ENCODE assay signal across 27 cellular contexts in genomic region chr4:161148051-161148450, GRCh38.
"Had no signal": no experiment of that assay in that cellular context is flagged by ENCODE, and none has a peak within 500 bp of the region (broad histone marks: within the 10 kb centered on the region; RNA-seq: fewer than 3 reads in every experiment).

No MANE protein-coding gene starts in this region.

- H3K4me3 Mint-ChIP-seq: activated CD8-positive, alpha-beta T cell treated with anti-CD3 and anti-CD28 coated beads, Interleukin-2, amount 10 ng/mL, durations not matched to agents 7 days and 5 days; activated naive CD8-positive, alpha-beta T cell treated with anti-CD3 and anti-CD28 coated beads, Interleukin-2, amount 10 ng/mL, durations not matched to agents 7 days and 5 days; T-helper 17 cell; WTC11 had no signal

- H3K4me3 ChIP-seq: adrenal gland, breast epithelium, PC-9 had no signal

- H3K36me3 ChIP-seq: adrenal gland, breast epithelium had no signal

- H3K27me3 Mint-ChIP-seq: activated naive CD8-positive, alpha-beta T cell treated with anti-CD3 and anti-CD28 coated beads, Interleukin-2, amount 10 ng/mL, durations not matched to agents 7 days and 5 days; T-helper 17 cell had no signal

- ATAC-seq: activated CD8-positive, alpha-beta T cell treated with anti-CD3 and anti-CD28 coated beads, Interleukin-2, amount 10 ng/mL, durations not matched to agents 7 days and 5 days; T-helper 17 cell; WTC11 had no signal

- H2AFZ ChIP-seq: PC-9 had no signal

- H3K4me1 Mint-ChIP-seq: activated naive CD8-positive, alpha-beta T cell treated with anti-CD3 and anti-CD28 coated beads, Interleukin-2, amount 10 ng/mL, durations not matched to agents 7 days and 5 days; T-helper 17 cell; WTC11 had no signal

- H3K4me1 ChIP-seq: adrenal gland, breast epithelium had no signal

- DNase-seq: activated CD4-positive, alpha-beta T cell treated with anti-CD3 and anti-CD28 coated beads for 48 hours; activated CD4-positive, alpha-beta T cell treated with anti-CD3 and anti-CD28 coated beads, Interleukin-2, amount 50 U/mL, for 4 hours; activated CD4-positive, CD25-positive, alpha-beta regulatory T cell treated with anti-CD3 and anti-CD28 coated beads, Interleukin-2, amount 50 U/mL, for 72 hours; activated CD8-positive, alpha-beta memory T cell treated with anti-CD3 and anti-CD28 coated beads, Interleukin-2, amount 50 U/mL, for 48 hours; activated CD8-positive, alpha-beta T cell treated with anti-CD3 and anti-CD28 coated beads, Interleukin-2, amount 10 ng/mL, durations not matched to agents 7 days and 5 days; activated naive CD4-positive, alpha-beta T cell treated with anti-CD3 and anti-CD28 coated beads, Interleukin-2, amount 50 U/mL, for 16 hours; activated naive CD8-positive, alpha-beta T cell treated with anti-CD3 and anti-CD28 coated beads, Interleukin-2, amount 10 ng/mL, durations not matched to agents 7 days and 5 days; activated T-cell treated with anti-CD3 and anti-CD28 coated beads, Interleukin-2, amount 50 U/mL, for 1 hour; adrenal gland; caudate nucleus; KG1; MV-4-11; NCI-H1092 treated with DMSO at 0.1 percent for 48 hours; NCI-H1417 treated with DMSO at 0.1 percent for 48 hours; NCI-H1694; NCI-H2029; NCI-H2107; NCI-H2171 treated with DMSO at 0.1 percent for 48 hours; NCI-H226; NCI-H510A; NCI-H526 treated with DMSO at 0.1 percent for 48 hours; PC-9; SIG-M5; T-helper 17 cell; T-helper 9 cell had no signal

- H3K9me3 ChIP-seq: adrenal gland, breast epithelium had no signal

- H3K27ac Mint-ChIP-seq: activated CD8-positive, alpha-beta T cell treated with anti-CD3 and anti-CD28 coated beads, Interleukin-2, amount 10 ng/mL, durations not matched to agents 7 days and 5 days; activated naive CD8-positive, alpha-beta T cell treated with anti-CD3 and anti-CD28 coated beads, Interleukin-2, amount 10 ng/mL, durations not matched to agents 7 days and 5 days; T-helper 17 cell; WTC11 had no signal

- H3K36me3 Mint-ChIP-seq: activated naive CD8-positive, alpha-beta T cell treated with anti-CD3 and anti-CD28 coated beads, Interleukin-2, amount 10 ng/mL, durations not matched to agents 7 days and 5 days; WTC11 had no signal

- H3K4me2 ChIP-seq: PC-9 had no signal

- H3K27me3 ChIP-seq: adrenal gland, breast epithelium had no signal

- H3K27ac ChIP-seq: adrenal gland, breast epithelium, PC-9 had no signal
